Comparison of ENCODE assay signal across 8 cellular contexts in the genomic region with DNA sequence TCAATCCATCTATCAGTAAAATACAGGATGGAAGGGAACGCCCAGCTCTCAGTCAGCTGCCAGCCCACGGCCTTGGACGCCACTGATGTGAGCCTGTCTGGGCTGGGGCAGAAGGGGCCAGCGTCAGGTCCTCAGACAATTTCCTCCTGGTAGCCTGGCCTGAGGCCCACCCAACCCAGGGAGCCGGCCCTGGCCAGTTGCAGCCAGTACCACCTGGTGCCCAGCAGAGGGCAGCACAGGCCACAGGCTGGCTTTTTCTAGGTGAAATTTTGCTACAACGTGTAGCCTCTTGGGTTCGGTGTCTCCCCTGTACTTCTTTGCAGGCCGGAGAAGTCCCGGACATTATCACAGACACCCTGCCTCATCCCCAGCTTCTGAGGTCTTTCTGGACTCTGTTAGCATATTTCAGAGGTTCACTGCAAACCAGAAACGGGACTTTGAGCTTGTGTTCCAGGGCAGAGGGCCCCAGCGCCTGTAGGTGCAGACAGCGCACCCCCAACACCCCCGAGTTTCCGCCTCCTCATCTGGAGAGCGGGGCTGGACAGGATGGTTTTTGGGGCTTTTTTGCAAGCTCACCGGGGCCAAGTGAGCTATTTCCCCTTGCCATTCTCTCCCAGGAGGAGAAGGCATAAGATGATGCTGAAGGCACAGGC. TPM values are rescaled to one million over a fixed set of nuclear protein-coding genes. Genes with fewer than 3 reads are reported as not detected.
DNase-seq lines count a peak whose midpoint lies in the region; ATAC-seq, FAIRE-seq and TF ChIP-seq lines count a peak whose summit lies in the region.

No MANE protein-coding gene starts in this region.

- H3K27ac ChIP-seq in astrocyte (ENCODE audit: low read depth, low read length) (no peak overlapping the region), hepatocyte (no peak overlapping the region), gastrocnemius medialis (no peak overlapping the region)

- DNase-seq in CD14-positive monocyte (ENCODE audit: low spot score) (peak; percentile 60), HT-29 (ENCODE audit: low spot score) (peak; percentile 67), T-cell (peak in 32 of 34 experiments; percentile 5 to 55 (median 34)), astrocyte (ENCODE audit: low read depth) (peak; percentile 4), hepatocyte (ENCODE audit: low spot score) (peak; percentile 80), gastrocnemius medialis (peak; percentile 8 to 23), NCI-H146 treated with DMSO at 0.1 percent for 48 hours (lab: John Stamatoyannopoulos, UW; ENCODE audit: unreplicated experiment) (no peak)

- peaks cover 6% of the 10 kb centered on the region for H3K27me3 ChIP-seq in astrocyte (ENCODE audit: insufficient read depth, low read length)
- no peaks in the 10 kb centered on the region for H3K27me3 ChIP-seq in hepatocyte
- peaks cover 0 to under 1% (median 0%) of the 10 kb centered on the region in 3 donors for H3K27me3 ChIP-seq in gastrocnemius medialis

- H3K27ac Mint-ChIP-seq in CD14-positive monocyte (peak overlapping the region in 1 of 7 donors; percentile 41), T-cell (no peak overlapping the region), astrocyte (ENCODE audit: unreplicated experiment) (no peak overlapping the region)

- H2AFZ ChIP-seq in astrocyte (ENCODE audit: low read depth, low read length) (no peak overlapping the region), hepatocyte (no peak overlapping the region)

- no peaks in the 10 kb centered on the region for H3K36me3 Mint-ChIP-seq in CD14-positive monocyte
- H3K36me3 Mint-ChIP-seq in T-cell = no peaks in the 10 kb centered on the region
- H3K36me3 Mint-ChIP-seq in astrocyte (ENCODE audit: low read depth, unreplicated experiment) = peaks cover 4% of the 10 kb centered on the region

- 51% methylated on average over 16 of the region's 16 CpGs for WGBS in hepatocyte (ENCODE audit: low lambda C conversion rate, missing lambda C conversion rate)

- in situ Hi-C loops in gastrocnemius medialis (cut with MboI; ENCODE audit: low sequenced_read_pairs in 4 of 4) = loop anchor here (10.0 to 25.0 kb wide), 2 partner anchors 190 to 902 kb away; no protein-coding TSS in a partner anchor

- no peaks in the 10 kb centered on the region for H3K9me3 ChIP-seq in astrocyte (ENCODE audit: insufficient read depth, low read depth, low read length)
- H3K9me3 ChIP-seq in hepatocyte (ENCODE audit: low read depth) = no peaks in the 10 kb centered on the region
- no peaks in the 10 kb centered on the region for H3K9me3 ChIP-seq in gastrocnemius medialis

- no peak for TF ChIP-seq POLR2A in gastrocnemius medialis (IDR thresholded peaks at IDR 0.05)

- H3K79me2 ChIP-seq in astrocyte (ENCODE audit: insufficient read depth, low read length) = no peaks in the 10 kb centered on the region
- H3K79me2 ChIP-seq in hepatocyte = no peaks in the 10 kb centered on the region

- H3K4me1 ChIP-seq in astrocyte (ENCODE audit: insufficient read depth, low read length) (no peaks in the 10 kb centered on the region), hepatocyte (ENCODE audit: insufficient read depth) (no peaks in the 10 kb centered on the region), gastrocnemius medialis (no peaks in the 10 kb centered on the region)

- H3K27me3 Mint-ChIP-seq in CD14-positive monocyte (ENCODE audit: low read depth in 3 of 3) = peaks cover 0 to 6% (median 0%) of the 10 kb centered on the region in 3 donors
- H3K27me3 Mint-ChIP-seq in T-cell = peaks cover 0 to 3% of the 10 kb centered on the region in 2 donors
- H3K27me3 Mint-ChIP-seq in astrocyte (ENCODE audit: low read depth, unreplicated experiment) = peaks cover 31% of the 10 kb centered on the region

- H3K9me3 Mint-ChIP-seq in CD14-positive monocyte (peaks cover 0 to 4% (median 0%) of the 10 kb centered on the region in 7 donors), T-cell (peaks cover 0 to 4% (median 0%) of the 10 kb centered on the region in 3 donors), astrocyte (ENCODE audit: unreplicated experiment) (no peaks in the 10 kb centered on the region)

- H3K36me3 ChIP-seq in astrocyte (ENCODE audit: insufficient read depth, low read length) (no peaks in the 10 kb centered on the region), hepatocyte (replicated peaks; ENCODE audit: insufficient read depth, low read depth) (no peaks in the 10 kb centered on the region), gastrocnemius medialis (no peaks in the 10 kb centered on the region)

- POLR2A ChIA-PET in T-cell (lab: Charles Lee) = no interaction called here

- TF ChIP-seq CTCF in CD14-positive monocyte (IDR thresholded peaks at IDR 0.05) (peak; percentile 99), astrocyte (IDR thresholded peaks at IDR 0.05; ENCODE audit: insufficient read depth, low read depth, low read length) (peak; percentile 90), hepatocyte (IDR thresholded peaks at IDR 0.05; ENCODE audit: poor library complexity) (peak; percentile 99), gastrocnemius medialis (IDR thresholded peaks at IDR 0.05 in 4 of 5, conservative IDR thresholded peaks at IDR 0.05 in 1 of 5) (peak; percentile 56 to 88 (median 79))

- intact Hi-C loops in CD14-positive monocyte (cut with micrococcal nuclease) (loop anchor here (2.0 kb wide), 3 partner anchors 188 to 198 kb away; no protein-coding TSS in a partner anchor), gastrocnemius medialis (cut with DNase I; ENCODE audit: low total_unique reads) (loop anchor here (2.0 kb wide), 1 partner anchor 198 kb away; no protein-coding TSS in a partner anchor)

- ATAC-seq in GM19328 (IDR thresholded peaks at IDR 0.05; ENCODE audit: unreplicated experiment) = peak; percentile 82
- ATAC-seq in T-cell (replicated peaks in 1 of 4) = peak; percentile 62 to 83 (median 75)
- ATAC-seq in gastrocnemius medialis = peak; percentile 27 to 47

- H3K4me1 Mint-ChIP-seq in CD14-positive monocyte (no peaks in the 10 kb centered on the region), T-cell (peaks cover 0 to 1% (median 0%) of the 10 kb centered on the region in 3 donors), astrocyte (ENCODE audit: low read depth, unreplicated experiment) (peaks cover 6% of the 10 kb centered on the region)

- FAIRE-seq in astrocyte (lab: Jason Lieb, UNC) = no peak

- H4K20me1 ChIP-seq in astrocyte (ENCODE audit: insufficient read depth, low read length) (no peaks in the 10 kb centered on the region), hepatocyte (ENCODE audit: insufficient read depth, poor library complexity, severe bottlenecking) (no peaks in the 10 kb centered on the region)

- H3K4me3 Mint-ChIP-seq in CD14-positive monocyte (no peak overlapping the region), T-cell (no peak overlapping the region), astrocyte (ENCODE audit: unreplicated experiment) (no peak overlapping the region)

- H3K4me2 ChIP-seq in astrocyte (ENCODE audit: low read length) (no peak overlapping the region), hepatocyte (no peak overlapping the region)

- no peaks in the 10 kb centered on the region for H3K9me2 ChIP-seq in hepatocyte (replicated peaks; ENCODE audit: insufficient read depth)

- H3K9ac ChIP-seq in astrocyte (ENCODE audit: low read length) = no peak overlapping the region

- CTCF ChIA-PET in T-cell (lab: Charles Lee) = interaction anchor here (0.5 to 1.9 kb wide), 11 partner anchors 9 to 1782 kb away, joined by 3 to 11 read pairs (median 3); no protein-coding TSS in a partner anchor

- H3K4me3 ChIP-seq in astrocyte (ENCODE audit: insufficient read depth, low read depth, low read length) (no peak overlapping the region), hepatocyte (no peak overlapping the region), gastrocnemius medialis (no peak overlapping the region)

RNA-seq across cellular contexts. Expression of gene KCNMB1, which starts 45.9 kb away (rescaled TPM):
- polyA plus RNA-seq in CD14-positive monocyte = 1 to 10 TPM in 1 of 2 donors, under 1 TPM in 1; 0.79 to 1.2 TPM
- not detected in 2 replicates for total RNA-seq in HT-29 (2014; rRNA removed; shearing (Covaris generic))
- not detected for total RNA-seq in T-cell
- total RNA-seq in astrocyte = 0.14 and 0.31 TPM in 2 replicates
- 0.07 and 0.36 TPM in 2 replicates for total RNA-seq in hepatocyte
- 0.18 and 0.19 TPM in 2 replicates for polyA plus RNA-seq in hepatocyte
- total RNA-seq in gastrocnemius medialis = under 1 TPM in 2 of 4 donors, not detected in 2; 0.07 to 0.09 TPM
